24 cellular contexts compared by ENCODE assay signal in the genomic region with DNA sequence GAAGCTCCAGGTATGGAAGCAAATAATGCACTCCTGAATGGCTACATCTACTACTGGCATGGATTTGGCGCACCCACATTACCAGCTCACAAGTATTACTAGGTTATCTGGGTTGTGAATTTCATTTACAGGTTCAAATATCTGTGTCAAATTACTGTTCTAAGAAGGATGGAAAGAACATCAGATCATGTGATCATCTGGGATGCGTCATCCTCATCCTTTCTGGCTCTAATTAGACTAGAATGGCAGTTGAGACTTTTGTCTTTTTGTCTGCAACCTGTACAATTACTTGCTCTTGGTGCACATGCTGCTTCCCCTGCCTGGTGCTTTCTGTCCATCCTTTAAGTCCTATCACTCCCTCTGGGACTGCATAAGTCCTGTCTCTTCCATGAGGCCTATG.
"Had no signal": no experiment of that assay in that cellular context is flagged by ENCODE, and none has a peak within 500 bp of the region (broad histone marks: within the 10 kb centered on the region; RNA-seq: fewer than 3 reads in every experiment).

No MANE protein-coding gene starts in this region.

- H3K4me3 Mint-ChIP-seq: activated CD4-positive, alpha-beta T cell treated with anti-CD3 and anti-CD28 coated beads, Interleukin-2, amount 10 ng/mL, durations not matched to agents 7 days and 5 days; activated CD8-positive, alpha-beta T cell treated with anti-CD3 and anti-CD28 coated beads for 36 hours; activated T-helper 17 cell treated with anti-CD3 and anti-CD28 coated beads, Interleukin-2, amount 50 U/mL, for 72 hours; mesothelial cell of epicardium; naive thymus-derived CD8-positive, alpha-beta T cell; stimulated activated naive CD8-positive, alpha-beta T cell treated with anti-CD3 and anti-CD28 coated beads, Interleukin-15, amount 100 ng/mL, for 72 hours had no signal

- DNase-seq: activated CD4-positive, alpha-beta T cell treated with anti-CD3 and anti-CD28 coated beads, Interleukin-2, amount 10 ng/mL, durations not matched to agents 7 days and 5 days; activated CD4-positive, CD25-positive, alpha-beta regulatory T cell treated with anti-CD3 and anti-CD28 coated beads, Interleukin-2, amount 50 U/mL, for 72 hours; activated CD8-positive, alpha-beta T cell treated with anti-CD3 and anti-CD28 coated beads for 36 hours; adrenal gland; central memory CD4-positive, alpha-beta T cell; dermis blood vessel endothelial cell; effector CD8-positive, alpha-beta T cell; erythroblast; gastrocnemius medialis; hippocampal formation; left ventricle myocardium superior; mammary epithelial cell; naive thymus-derived CD8-positive, alpha-beta T cell; ovary; psoas muscle; right cardiac atrium; stimulated activated CD4-positive, alpha-beta T cell treated with anti-CD3 and anti-CD28 coated beads, Interleukin-4, amount 100 ng/mL, for 4 hours; stimulated activated naive CD8-positive, alpha-beta T cell treated with anti-CD3 and anti-CD28 coated beads, Interleukin-15, amount 100 ng/mL, for 72 hours; tibial artery; WERI-Rb-1 had no signal

- H3K27me3 Mint-ChIP-seq: activated CD4-positive, alpha-beta T cell treated with anti-CD3 and anti-CD28 coated beads, Interleukin-2, amount 10 ng/mL, durations not matched to agents 7 days and 5 days; activated CD8-positive, alpha-beta T cell treated with anti-CD3 and anti-CD28 coated beads for 36 hours; activated T-helper 17 cell treated with anti-CD3 and anti-CD28 coated beads, Interleukin-2, amount 50 U/mL, for 72 hours; naive thymus-derived CD8-positive, alpha-beta T cell; stimulated activated naive CD8-positive, alpha-beta T cell treated with anti-CD3 and anti-CD28 coated beads, Interleukin-15, amount 100 ng/mL, for 72 hours had no signal

- H3K4me3 ChIP-seq: adrenal gland, ascending aorta, gastrocnemius medialis, ovary, psoas muscle, tibial artery had no signal

- H3K4me1 Mint-ChIP-seq: activated CD4-positive, alpha-beta T cell treated with anti-CD3 and anti-CD28 coated beads, Interleukin-2, amount 10 ng/mL, durations not matched to agents 7 days and 5 days; mesothelial cell of epicardium had no signal

- H3K9me3 Mint-ChIP-seq: activated CD4-positive, alpha-beta T cell treated with anti-CD3 and anti-CD28 coated beads, Interleukin-2, amount 10 ng/mL, durations not matched to agents 7 days and 5 days; activated CD8-positive, alpha-beta T cell treated with anti-CD3 and anti-CD28 coated beads for 36 hours; activated naive CD4-positive, alpha-beta T cell treated with anti-CD3 and anti-CD28 coated beads, Interleukin-2, amount 50 U/mL, for 72 hours; activated T-helper 17 cell treated with anti-CD3 and anti-CD28 coated beads, Interleukin-2, amount 50 U/mL, for 72 hours; mesothelial cell of epicardium; naive thymus-derived CD8-positive, alpha-beta T cell; stimulated activated naive CD8-positive, alpha-beta T cell treated with anti-CD3 and anti-CD28 coated beads, Interleukin-15, amount 100 ng/mL, for 72 hours had no signal

- H3K27me3 ChIP-seq: adrenal gland, ascending aorta, gastrocnemius medialis, ovary, tibial artery had no signal

- H3K27ac ChIP-seq: adrenal gland, ascending aorta, ovary, psoas muscle, tibial artery, WERI-Rb-1 had no signal

- H3K36me3 Mint-ChIP-seq: activated naive CD4-positive, alpha-beta T cell treated with anti-CD3 and anti-CD28 coated beads, Interleukin-2, amount 50 U/mL, for 72 hours had no signal

- H3K36me3 ChIP-seq: ovary had no signal

- ATAC-seq: activated CD8-positive, alpha-beta T cell treated with anti-CD3 and anti-CD28 coated beads for 36 hours; activated naive CD4-positive, alpha-beta T cell treated with anti-CD3 and anti-CD28 coated beads, Interleukin-2, amount 50 U/mL, for 72 hours; activated T-helper 17 cell treated with anti-CD3 and anti-CD28 coated beads, Interleukin-2, amount 50 U/mL, for 72 hours; left ventricle myocardium superior; naive thymus-derived CD8-positive, alpha-beta T cell; right cardiac atrium; stimulated activated naive CD8-positive, alpha-beta T cell treated with anti-CD3 and anti-CD28 coated beads, Interleukin-15, amount 100 ng/mL, for 72 hours had no signal

- H3K27ac Mint-ChIP-seq: activated CD4-positive, alpha-beta T cell treated with anti-CD3 and anti-CD28 coated beads, Interleukin-2, amount 10 ng/mL, durations not matched to agents 7 days and 5 days; activated CD8-positive, alpha-beta T cell treated with anti-CD3 and anti-CD28 coated beads for 36 hours; activated T-helper 17 cell treated with anti-CD3 and anti-CD28 coated beads, Interleukin-2, amount 50 U/mL, for 72 hours; mesothelial cell of epicardium; stimulated activated naive CD8-positive, alpha-beta T cell treated with anti-CD3 and anti-CD28 coated beads, Interleukin-15, amount 100 ng/mL, for 72 hours had no signal

- H3K9me3 ChIP-seq: adrenal gland, ascending aorta, gastrocnemius medialis, ovary, psoas muscle, tibial artery had no signal
